Comparison of ENCODE assay signal across 14 cellular contexts in the genomic region with DNA sequence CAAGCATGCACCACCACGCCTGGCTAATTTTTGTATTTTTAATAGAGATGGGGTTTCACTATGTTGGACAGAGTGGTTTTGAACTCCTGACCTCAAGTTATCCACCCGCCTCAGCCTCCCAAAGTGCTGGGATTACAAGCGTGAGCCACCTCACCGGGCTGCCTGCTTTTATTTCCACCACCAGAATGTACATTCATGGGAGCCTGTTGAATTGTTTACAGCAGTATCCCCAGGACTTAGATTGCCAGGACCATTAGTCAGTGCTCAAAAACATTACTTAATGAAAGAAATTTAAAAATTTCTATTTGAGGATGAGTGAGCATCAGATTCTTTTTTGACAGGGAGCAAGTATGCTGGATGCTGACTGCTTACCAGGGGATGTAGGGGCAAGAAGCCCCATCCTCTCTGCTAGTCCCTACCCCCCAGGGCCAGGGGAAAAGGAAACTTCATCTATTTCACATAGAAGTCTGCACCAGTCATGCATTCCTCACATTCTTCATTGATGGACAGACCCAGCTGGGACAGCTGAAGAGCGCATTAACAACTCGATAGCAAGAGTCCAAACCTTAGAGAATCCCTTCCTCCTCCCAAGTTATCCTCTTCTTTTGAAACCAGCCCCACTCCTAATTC. TPM values are rescaled to one million over a fixed set of nuclear protein-coding genes. Genes with fewer than 3 reads are reported as not detected.
DNase-seq lines count a peak whose midpoint lies in the region; ATAC-seq and TF ChIP-seq lines count a peak whose summit lies in the region.
"Had no signal": no experiment of that assay in that cellular context is flagged by ENCODE, and none has a peak within 500 bp of the region (broad histone marks: within the 10 kb centered on the region; RNA-seq: fewer than 3 reads in every experiment).

No MANE protein-coding gene starts in this region.

- H2BK5ac ChIP-seq in IMR-90 (ENCODE audit: low read depth, low read length, poor library complexity, severe bottlenecking) (peak overlapping the region; percentile 87), mesenchymal stem cell (ENCODE audit: low read depth, low read length, poor library complexity, severe bottlenecking) (no peak overlapping the region)

- POLR2A ChIA-PET in IMR-90 (lab: Charles Lee; ENCODE audit: unreplicated experiment): no interaction called here

- H3K27me3 ChIP-seq in IMR-90 (ENCODE audit: control insufficient read depth, insufficient read depth, low read length) (no peaks in the 10 kb centered on the region), mesenchymal stem cell (ENCODE audit: control insufficient read depth in 1 of 2, insufficient read depth in 1 of 2, low read length in 2 of 2) (no peaks in the 10 kb centered on the region)
- H3K27me3 ChIP-seq: right atrium auricular region had no signal

- H3K4me2 ChIP-seq in IMR-90 (ENCODE audit: low read depth, low read length) (peak overlapping the region; percentile 69), mesenchymal stem cell (ENCODE audit: low read length, poor library complexity, severe bottlenecking) (no peak overlapping the region)

- ATAC-seq in IMR-90 (ENCODE audit: low read depth): peak; percentile 87
- ATAC-seq: stimulated activated naive CD8-positive, alpha-beta T cell treated with anti-CD3 and anti-CD28 coated beads, Interleukin-15, amount 100 ng/mL, for 72 hours had no signal

- H3K36me3 ChIP-seq in IMR-90 (ENCODE audit: control insufficient read depth, insufficient read depth, low read length): no peaks in the 10 kb centered on the region
- no peaks in the 10 kb centered on the region for H3K36me3 ChIP-seq in mesenchymal stem cell (ENCODE audit: control insufficient read depth in 1 of 2, insufficient read depth in 2 of 2, low read depth in 1 of 2, low read length in 2 of 2)
- H3K36me3 ChIP-seq: right atrium auricular region had no signal

- H2BK15ac ChIP-seq in IMR-90 (ENCODE audit: low read depth, low read length) (no peak overlapping the region), mesenchymal stem cell (ENCODE audit: low read depth, poor library complexity, severe bottlenecking) (no peak overlapping the region)

- no peak for TF ChIP-seq POLR2A in IMR-90 (IDR thresholded peaks at IDR 0.05; ENCODE audit: low read depth, low read length)

- in situ Hi-C loops in IMR-90 (cut with MboI; ENCODE audit: low sequenced_read_pairs): loop anchor here (10.0 kb wide), 2 partner anchors 308 to 408 kb away; no protein-coding TSS in a partner anchor

- H3K79me1 ChIP-seq in IMR-90 (ENCODE audit: low read depth in 1 of 2, low read length in 2 of 2): peaks cover 0 to 6% of the 10 kb centered on the region in 2 experiments; a peak in 1 of 4 replicates
- no peaks in the 10 kb centered on the region for H3K79me1 ChIP-seq in mesenchymal stem cell (replicated peaks; ENCODE audit: low read length, poor library complexity, severe bottlenecking)

- H3K4me3 ChIP-seq in IMR-90 (ENCODE audit: insufficient read depth, low read depth, low read length) (no peak overlapping the region), cardiac fibroblast (replicated peaks in 1 of 2; ENCODE audit: low read depth in 2 of 2, low read length in 2 of 2) (no peak overlapping the region), mesenchymal stem cell (ENCODE audit: insufficient read depth in 1 of 2, low read depth in 1 of 2, low read length in 2 of 2) (no peak overlapping the region)
- H3K4me3 ChIP-seq: right atrium auricular region had no signal

- H2AFZ ChIP-seq in IMR-90 (replicated peaks; ENCODE audit: low read length, poor library complexity) (peak overlapping the region; percentile 2), mesenchymal stem cell (ENCODE audit: low read depth, low read length) (no peak overlapping the region)

- no peak overlapping the region for H3K9ac ChIP-seq in IMR-90 (ENCODE audit: low read depth, low read length)
- no peak overlapping the region for H3K9ac ChIP-seq in mesenchymal stem cell (ENCODE audit: low read length)

- no peaks in the 10 kb centered on the region for H4K20me1 ChIP-seq in IMR-90 (ENCODE audit: insufficient read depth, low read length)

- DNase-seq in AG08396 (ENCODE audit: low spot score) (peak; percentile 79), IMR-90 (peak; percentile 93), cardiac fibroblast (ENCODE audit: low read depth in 2 of 2) (peak; percentile 48 to 93), mesenchymal stem cell (peak; percentile 64), DMS79 treated with DMSO at 0.1 percent for 48 hours (lab: John Stamatoyannopoulos, UW) (no peak), SKM-1 (lab: John Stamatoyannopoulos, UW; ENCODE audit: unreplicated experiment) (no peak), NCI-H526 treated with DMSO at 0.1 percent for 48 hours (lab: John Stamatoyannopoulos, UW) (no peak)
- no peak for DNase-seq in activated effector memory CD4-positive, alpha-beta T cell treated with anti-CD3 and anti-CD28 coated beads, Interleukin-2, amount 50 U/mL, for 16 hours
- DNase-seq: activated CD4-positive, CD25-positive, alpha-beta regulatory T cell; activated T-cell treated with anti-CD3 and anti-CD28 coated beads, Interleukin-2, amount 50 U/mL, for 1 hour; NCI-H1092; NCI-H524 treated with DMSO at 0.1 percent for 48 hours; stimulated activated naive CD8-positive, alpha-beta T cell treated with anti-CD3 and anti-CD28 coated beads, Interleukin-15, amount 100 ng/mL, for 72 hours had no signal

- peak overlapping the region; percentile 86 for H2BK120ac ChIP-seq in IMR-90 (ENCODE audit: low read depth, low read length)
- no peak overlapping the region for H2BK120ac ChIP-seq in mesenchymal stem cell (ENCODE audit: low read depth, low read length)

- peak overlapping the region; percentile 1; the same call in 1 of the 2 replicates for H3K4ac ChIP-seq in IMR-90 (ENCODE audit: low read depth, low read length)
- H3K4ac ChIP-seq in mesenchymal stem cell (ENCODE audit: low read depth in 1 of 2, low read length in 2 of 2): no peak overlapping the region

- H3K23ac ChIP-seq in IMR-90 (ENCODE audit: low read depth, low read length): no peak overlapping the region
- no peak overlapping the region for H3K23ac ChIP-seq in mesenchymal stem cell (ENCODE audit: low read length in 2 of 2)

- H3K27ac ChIP-seq in IMR-90 (ENCODE audit: insufficient read depth, low read length) (0 out of 2 replicates have a peak overlapping the region, but pooled peaks have one; percentile 5), mesenchymal stem cell (ENCODE audit: low read length, poor library complexity, severe bottlenecking) (peak overlapping the region; percentile 90)
- H3K27ac ChIP-seq: right atrium auricular region had no signal

- H3K9me1 ChIP-seq in IMR-90 (ENCODE audit: insufficient read depth, low read length): no peaks in the 10 kb centered on the region

- CTCF ChIA-PET in IMR-90 (lab: Yijun Ruan, JAX): no interaction called here

- no peak overlapping the region; the same call in 1 of the 2 replicates for H4K5ac ChIP-seq in IMR-90 (ENCODE audit: low read depth, low read length)

- dilution Hi-C loops in IMR-90 (cut with HindIII; ENCODE audit: low sequenced_read_pairs, unreplicated experiment): no loop called here

- no peak overlapping the region for H2BK12ac ChIP-seq in mesenchymal stem cell (ENCODE audit: low read length in 2 of 2)

- BruUV-seq in IMR-90 (replicated peaks; lab: Mats Ljungman, UMichigan): no TSS peak

- TF ChIP-seq RAD21 in IMR-90 (IDR thresholded peaks at IDR 0.05; ENCODE audit: low read length): no peak

- H2AK5ac ChIP-seq in IMR-90 (ENCODE audit: low read depth, low read length): no peak overlapping the region
- no peak overlapping the region for H2AK5ac ChIP-seq in mesenchymal stem cell (ENCODE audit: low read length, severe bottlenecking)

- H3K18ac ChIP-seq in IMR-90 (ENCODE audit: low read depth, low read length) (peak overlapping the region; percentile 63; the same call in 1 of the 2 replicates), mesenchymal stem cell (ENCODE audit: low read depth in 1 of 2, low read length in 2 of 2) (no peak overlapping the region)

- H3K14ac ChIP-seq in IMR-90 (replicated peaks; ENCODE audit: low read depth, low read length) (no peak overlapping the region), mesenchymal stem cell (ENCODE audit: low read length in 2 of 2) (no peak overlapping the region)

- WGBS in IMR-90 (ENCODE audit: extremely low coverage in 2 of 2, insufficient read length in 1 of 2), 2 experiments: no CpG with 5 or more reads among the region's 6 CpGs
- 3% methylated on average over 5 of the region's 6 CpGs for WGBS in mesenchymal stem cell

- no peak overlapping the region for H2AK9ac ChIP-seq in IMR-90 (replicated peaks; ENCODE audit: low read depth, low read length, poor library complexity)

- intact Hi-C loops in IMR-90 (cut with micrococcal nuclease): loop anchor here (10.0 kb wide), 3 partner anchors 128 to 1038 kb away; no protein-coding TSS in a partner anchor

- H3K9me3 ChIP-seq in IMR-90 (ENCODE audit: control insufficient read depth, insufficient read depth, low read length) (no peaks in the 10 kb centered on the region), mesenchymal stem cell (ENCODE audit: control insufficient read depth, low read length) (peaks cover 8% of the 10 kb centered on the region)
- H3K9me3 ChIP-seq: right atrium auricular region had no signal

- H3K4me1 ChIP-seq in IMR-90 (ENCODE audit: control insufficient read depth, insufficient read depth, low read length) (peaks cover 7% of the 10 kb centered on the region), mesenchymal stem cell (ENCODE audit: control insufficient read depth, insufficient read depth, low read depth, low read length) (no peaks in the 10 kb centered on the region)
- H3K4me1 ChIP-seq: right atrium auricular region had no signal

- H3K56ac ChIP-seq in IMR-90 (ENCODE audit: extremely low read depth, insufficient read depth, low read length): peak overlapping the region; percentile 61; the same call in 1 of the 2 replicates

- no peak for TF ChIP-seq CTCF in IMR-90 (conservative IDR thresholded peaks at IDR 0.05; ENCODE audit: low read depth, low read length)
- no peak for TF ChIP-seq CTCF in cardiac fibroblast (IDR thresholded peaks at IDR 0.05; ENCODE audit: low read depth, low read length)

- H4K8ac ChIP-seq in IMR-90 (ENCODE audit: low read depth in 2 of 2, low read length in 2 of 2) (peak overlapping the region in 1 of 2 experiments; percentile 69; a peak in 2 of 4 replicates), mesenchymal stem cell (ENCODE audit: low read length) (no peak overlapping the region)

- H2BK20ac ChIP-seq in IMR-90 (ENCODE audit: low read depth, low read length): peak overlapping the region; percentile 83

- peak overlapping the region; percentile 67; the same call in 1 of the 2 replicates for H4K91ac ChIP-seq in IMR-90 (ENCODE audit: insufficient read depth, low read depth, low read length)
- no peak overlapping the region for H4K91ac ChIP-seq in mesenchymal stem cell (ENCODE audit: low read length)

TF ChIP-seq in IMR-90, 13 proteins besides CTCF, POLR2A, EP300 and RAD21 (continues in another document):
- no peak for TF ChIP-seq MAFK (IDR thresholded peaks at IDR 0.05; ENCODE audit: low read depth, low read length)

RNA-seq across cellular contexts. Expression of gene RGMB, which starts 10.3 kb away (rescaled TPM):
- total RNA-seq in IMR-90 (2012; rRNA removed): 74.4 and 83.0 TPM in 2 replicates
- 128 and 129 TPM in 2 replicates for polyA plus RNA-seq in IMR-90 (2012; rRNA removed)
- 104 and 165 TPM in 2 replicates for polyA plus RNA-seq in IMR-90 (2012; cell fraction: cytosol; rRNA removed)
- polyA plus RNA-seq in IMR-90 (2012; cell fraction: nucleus; rRNA removed; ENCODE audit: low replicate concordance): 301 and 527 TPM in 2 replicates
- polyA plus RNA-seq in mesenchymal stem cell (2013, experiment 1 of 2): 15.4 TPM
- polyA plus RNA-seq in mesenchymal stem cell (2013, experiment 2 of 2): 15.8 TPM

Comparison
In these comparisons a context has a peak if more than half of its experiments do, and no peak if none do; other contexts are left out.
1. DNase-seq: peak in AG08396 (single experiment), IMR-90 (single experiment), cardiac fibroblast (2 of 2) and mesenchymal stem cell (single experiment); none in DMS79 treated with DMSO at 0.1 percent for 48 hours (single experiment), activated effector memory CD4-positive, alpha-beta T cell treated with anti-CD3 and anti-CD28 coated beads, Interleukin-2, amount 50 U/mL, for 16 hours (single experiment), SKM-1 (single experiment) and NCI-H526 treated with DMSO at 0.1 percent for 48 hours (single experiment).